8 cellular contexts compared by ENCODE assay signal in genomic region chr3:188185717-188186236, GRCh38. TPM values are rescaled to one million over a fixed set of nuclear protein-coding genes. Genes with fewer than 3 reads are reported as not detected.
DNase-seq lines count a peak whose midpoint lies in the region; ATAC-seq and TF ChIP-seq lines count a peak whose summit lies in the region.

No MANE protein-coding gene starts in this region.

- CTCF ChIA-PET in HEK293 (lab: Yijun Ruan, JAX), result no interaction called here

- DNase-seq in NCI-H69 (lab: John Stamatoyannopoulos, UW) (peak; percentile 94), esophagus muscularis mucosa (ENCODE audit: extremely low spot score) (no peak), pons (ENCODE audit: low spot score) (peak; percentile 27), NCI-H446 treated with DMSO at 0.1 percent for 48 hours (lab: John Stamatoyannopoulos, UW) (no peak), HAP-1 (ENCODE audit: low spot score in 2 of 2) (no peak)

- no peak for TF ChIP-seq EP300 in esophagus muscularis mucosa (IDR thresholded peaks at IDR 0.05)

- TF ChIP-seq CTCF in HEK293 (tag by site-specific recombination; IDR thresholded peaks at IDR 0.05), result no peak
- TF ChIP-seq CTCF in esophagus muscularis mucosa (IDR thresholded peaks at IDR 0.05), result no peak

- no peaks in the 10 kb centered on the region for H3K36me3 ChIP-seq in HEK293 (ENCODE audit: control insufficient read depth in 2 of 2, insufficient read depth in 1 of 2, low read length in 2 of 2)
- no peaks in the 10 kb centered on the region for H3K36me3 ChIP-seq in esophagus muscularis mucosa
- H3K36me3 ChIP-seq in HAP-1 (replicated peaks), result no peaks in the 10 kb centered on the region; the same call in 1 of the 2 replicates

- 59% methylated on average over 7 of the region's 7 CpGs for WGBS in esophagus muscularis mucosa

- intact Hi-C loops in esophagus muscularis mucosa (cut with DNase I), result no loop called here

- in situ Hi-C loops in HAP-1 (cut with MboI; ENCODE audit: low sequenced_read_pairs), result no loop called here

- H3K4me3 ChIP-seq in HEK293 (ENCODE audit: low read depth, low read length) (no peak overlapping the region), esophagus muscularis mucosa (no peak overlapping the region), HAP-1 (no peak overlapping the region)

- TF ChIP-seq POLR2A in esophagus muscularis mucosa (IDR thresholded peaks at IDR 0.05; ENCODE audit: low read depth), result no peak

- ATAC-seq in HG03025 (IDR thresholded peaks at IDR 0.05; ENCODE audit: low FRiP score, unreplicated experiment) (no peak), GM19035 (IDR thresholded peaks at IDR 0.05; ENCODE audit: unreplicated experiment) (no peak)

- POLR2A ChIA-PET in HEK293 (lab: Yijun Ruan, JAX), result no interaction called here

- peaks cover 9% of the 10 kb centered on the region for H3K4me1 ChIP-seq in HEK293 (ENCODE audit: control insufficient read depth, insufficient read depth, low read length)
- H3K4me1 ChIP-seq in esophagus muscularis mucosa, result peaks cover 40 to 98% (median 96%) of the 10 kb centered on the region in 4 donors
- no peaks in the 10 kb centered on the region for H3K4me1 ChIP-seq in HAP-1

- H3K27me3 ChIP-seq in esophagus muscularis mucosa, result no peaks in the 10 kb centered on the region
- no peaks in the 10 kb centered on the region for H3K27me3 ChIP-seq in HAP-1 (ENCODE audit: low read depth)

- H3K27ac ChIP-seq in HEK293 (ENCODE audit: extremely low read depth, low read depth, low read length), result no peak overlapping the region; the same call in 1 of the 2 replicates
- H3K27ac ChIP-seq in esophagus muscularis mucosa (replicated peaks in 1 of 4), result peak overlapping the region; percentile 72 to 99 (median 99)

- H3K9me3 ChIP-seq in HEK293 (ENCODE audit: control insufficient read depth, insufficient read depth, low read depth, low read length) (no peaks in the 10 kb centered on the region), esophagus muscularis mucosa (no peaks in the 10 kb centered on the region), HAP-1 (no peaks in the 10 kb centered on the region)

TF ChIP-seq in HEK293, 187 proteins besides CTCF, POLR2A, EP300 and RAD21:
- TF ChIP-seq FEZF1 (tag by site-specific recombination; IDR thresholded peaks at IDR 0.05) (peak; percentile 40; the same call in 1 of the 2 replicates), ZBTB8A (tag by site-specific recombination; IDR thresholded peaks at IDR 0.05) (no peak), ZNF449 (tag by site-specific recombination; IDR thresholded peaks at IDR 0.05) (peak; percentile 89), SP7 (tag by site-specific recombination; IDR thresholded peaks at IDR 0.05) (peak; percentile 48; the same call in 1 of the 2 replicates), ZFP37 (tag by site-specific recombination; IDR thresholded peaks at IDR 0.05) (no peak), KLF17 (tag by site-specific recombination; IDR thresholded peaks at IDR 0.05) (no peak), ZNF37A (tag by site-specific recombination; IDR thresholded peaks at IDR 0.05) (no peak), GLI2 (tag by site-specific recombination; IDR thresholded peaks at IDR 0.05; ENCODE audit: borderline replicate concordance, low read depth) (no peak), ZIC2 (tag by site-specific recombination; IDR thresholded peaks at IDR 0.05) (peak; percentile 97), ZNF146 (tag by site-specific recombination; IDR thresholded peaks at IDR 0.05) (no peak)

RNA-seq across cellular contexts. Expression of gene LPP, which starts 31.8 kb away (rescaled TPM):
- total RNA-seq in esophagus muscularis mucosa, result 1,000 to 10,000 TPM; 1,872 to 3,079 (median 2,300) TPM

Comparison
In these comparisons a context has a peak if more than half of its experiments do, and no peak if none do; other contexts are left out.
1. DNase-seq: peak in NCI-H69 (single experiment) and pons (single experiment); none in esophagus muscularis mucosa (single experiment), NCI-H446 treated with DMSO at 0.1 percent for 48 hours (single experiment) and HAP-1 (0 of 2).